In the genomic region with DNA sequence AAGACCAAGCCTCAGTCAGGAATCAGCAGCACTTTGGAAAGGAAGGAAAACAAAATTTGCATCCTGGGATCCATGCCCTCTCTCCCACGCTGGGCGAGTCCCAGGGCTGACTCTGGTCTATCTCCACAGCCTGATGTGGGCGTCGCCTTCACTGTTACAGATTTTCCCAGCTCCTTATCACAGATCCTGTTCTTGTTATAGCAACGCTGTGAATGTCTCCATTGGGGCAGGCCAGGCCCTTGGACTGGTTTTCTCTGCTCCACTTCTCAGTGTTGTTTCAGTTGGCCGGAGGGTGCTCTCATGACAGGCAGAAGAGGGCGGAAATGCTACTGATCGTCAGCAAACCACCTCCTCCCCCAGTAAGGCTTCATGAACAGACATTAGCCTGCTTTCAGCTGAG, we compare ENCODE assay signal across 1 cellular context.
TF ChIP-seq lines count a peak whose summit lies in the region.

No MANE protein-coding gene starts in this region.

TF ChIP-seq in SK-N-SH, 30 proteins besides CTCF, POLR2A, EP300 and RAD21 (continued from another document):
- TF ChIP-seq, protein P1, sequence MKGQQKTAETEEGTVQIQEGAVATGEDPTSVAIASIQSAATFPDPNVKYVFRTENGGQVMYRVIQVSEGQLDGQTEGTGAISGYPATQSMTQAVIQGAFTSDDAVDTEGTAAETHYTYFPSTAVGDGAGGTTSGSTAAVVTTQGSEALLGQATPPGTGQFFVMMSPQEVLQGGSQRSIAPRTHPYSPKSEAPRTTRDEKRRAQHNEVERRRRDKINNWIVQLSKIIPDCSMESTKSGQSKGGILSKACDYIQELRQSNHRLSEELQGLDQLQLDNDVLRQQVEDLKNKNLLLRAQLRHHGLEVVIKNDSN (IDR thresholded peaks at IDR 0.05; ENCODE audit: borderline replicate concordance, low read depth) = no peak
- TF ChIP-seq RCOR1 (IDR thresholded peaks at IDR 0.05; ENCODE audit: low read length) (no peak), FOXM1 (IDR thresholded peaks at IDR 0.05; ENCODE audit: low read depth) (no peak)
